Comparison of ENCODE assay signal across 9 cellular contexts in genomic region chr3:72265250-72265649, GRCh38.
A peak's percentile ranks its signal among the peaks of the same experiment; 100 is the strongest.
DNase-seq lines count a peak whose midpoint lies in the region; ATAC-seq, FAIRE-seq and TF ChIP-seq lines count a peak whose summit lies in the region.
"Had no signal": no experiment of that assay in that cellular context is flagged by ENCODE, and none has a peak within 500 bp of the region (broad histone marks: within the 10 kb centered on the region; RNA-seq: fewer than 3 reads in every experiment).

No MANE protein-coding gene starts in this region.

- no peaks in the 10 kb centered on the region for H3K27me3 ChIP-seq in GM12878 (replicated peaks in 1 of 2; ENCODE audit: control insufficient read depth in 2 of 2, insufficient read depth in 2 of 2, low read length in 1 of 2)

- in situ Hi-C loops in GM12878 (cut with MboI) = no loop called here

- no peaks in the 10 kb centered on the region for H3K36me3 ChIP-seq in GM12878 (ENCODE audit: control insufficient read depth in 2 of 2, insufficient read depth in 2 of 2, low read length in 1 of 2)

- CTCF ChIA-PET in GM12878 (lab: Yijun Ruan, JAX) = interaction anchor here (1.1 to 2.9 kb wide), 8 partner anchors 8 to 390 kb away, joined by 3 to 18 read pairs (median 4); no protein-coding TSS in a partner anchor

- no peaks in the 10 kb centered on the region; the same call in 2 of the 3 replicates for H3K9me3 ChIP-seq in GM12878 (replicated peaks; ENCODE audit: control insufficient read depth, insufficient read depth, low read length)

- POLR2A ChIA-PET in GM12878 (lab: Charles Lee) = no interaction called here

- no peak for TF ChIP-seq EP300 in GM12878 (IDR thresholded peaks at IDR 0.05; ENCODE audit: borderline replicate concordance in 1 of 2, control insufficient read depth in 1 of 2, low read depth in 2 of 2, low read length in 2 of 2)

- no peaks in the 10 kb centered on the region for H3K79me2 ChIP-seq in GM12878 (ENCODE audit: control insufficient read depth, insufficient read depth, low read length)

- FAIRE-seq in GM12878 (lab: Jason Lieb, UNC) = no peak

- H2AFZ ChIP-seq in GM12878 (ENCODE audit: control insufficient read depth, low read depth, low read length) = no peak overlapping the region

- SMC1A ChIA-PET in GM12878 (lab: Charles Lee; ENCODE audit: uncharacterized antibody, unreplicated experiment) = interaction anchor here (0.9 to 2.6 kb wide), 10 partner anchors 11 to 390 kb away, joined by 3 to 14 read pairs (median 4); no protein-coding TSS in a partner anchor

- peak; percentile 62 for TF ChIP-seq RAD21 in GM12878 (IDR thresholded peaks at IDR 0.05; ENCODE audit: insufficient read depth, low read depth, low read length)

- no peak overlapping the region for H3K9ac ChIP-seq in GM12878 (ENCODE audit: control insufficient read depth, insufficient read depth, low read length)

- TF ChIP-seq CTCF in GM12878 (IDR thresholded peaks at IDR 0.05 in 2 of 3, conservative IDR thresholded peaks at IDR 0.05 in 1 of 3; ENCODE audit: control insufficient read depth in 2 of 3, extremely low read depth in 1 of 3, insufficient read depth in 1 of 3, low read depth in 3 of 3, low read length in 3 of 3) = peak; percentile 3 to 35 (median 23); a peak in 2 of 6 replicates

- ATAC-seq in HG02759 (IDR thresholded peaks at IDR 0.05; ENCODE audit: unreplicated experiment) = peak; percentile 15
- ATAC-seq in GM12878 = no peak; the same call in 2 of the 3 replicates
- no peak for ATAC-seq in GM19324 (IDR thresholded peaks at IDR 0.05; ENCODE audit: low FRiP score, unreplicated experiment)
- ATAC-seq in HG03442 (IDR thresholded peaks at IDR 0.05; ENCODE audit: unreplicated experiment) = no peak
- ATAC-seq: effector memory CD8-positive, alpha-beta T cell had no signal

- H3K4me1 ChIP-seq in GM12878 (ENCODE audit: control insufficient read depth, insufficient read depth, low read length) = peaks cover 43% of the 10 kb centered on the region

- H3K27ac ChIP-seq in GM12878 (ENCODE audit: control insufficient read depth, insufficient read depth) = no peak overlapping the region

- WGBS in GM12878 (ENCODE audit: insufficient coverage, insufficient replicate concordance, low lambda C conversion rate, missing lambda C conversion rate) = 71% methylated on average over 4 of the region's 4 CpGs

- H4K20me1 ChIP-seq in GM12878 (ENCODE audit: control insufficient read depth, insufficient read depth) = no peaks in the 10 kb centered on the region

- intact Hi-C loops in GM12878 (cut with micrococcal nuclease; ENCODE audit: unreplicated experiment) = loop anchor here (1.0 to 10.0 kb wide), 5 partner anchors 103 to 550 kb away; no protein-coding TSS in a partner anchor

- no peak for TF ChIP-seq POLR2A in GM12878 (IDR thresholded peaks at IDR 0.05; ENCODE audit: low read depth, low read length)

- peak overlapping the region; percentile 15 for H3K4me2 ChIP-seq in GM12878 (ENCODE audit: control insufficient read depth, insufficient read depth)

- DNase-seq in EH (ENCODE audit: low read depth) = peak; percentile 51
- no peak for DNase-seq in GM12878 (ENCODE audit: low read depth, low spot score)
- DNase-seq in midbrain (lab: John Stamatoyannopoulos, UW) = peak; percentile 38
- no peak for DNase-seq in NCI-H2196 treated with DMSO at 0.1 percent for 48 hours (lab: John Stamatoyannopoulos, UW; ENCODE audit: unreplicated experiment)
- DNase-seq in DMS114 treated with DMSO at 0.1 percent for 48 hours (lab: John Stamatoyannopoulos, UW; ENCODE audit: unreplicated experiment) = no peak
- DNase-seq: effector memory CD8-positive, alpha-beta T cell had no signal

- BruUV-seq in GM12878 (replicated peaks; lab: Mats Ljungman, UMichigan) = no TSS peak

- H3K4me3 ChIP-seq in GM12878 = no peak overlapping the region

- RAD21 ChIA-PET in GM12878 (lab: Charles Lee; ENCODE audit: unreplicated experiment) = interaction anchor here (1.0 to 2.9 kb wide), 4 partner anchors 287 to 557 kb away, joined by 3 to 14 read pairs (median 4); no protein-coding TSS in a partner anchor

TF ChIP-seq in GM12878, 131 proteins besides CTCF, POLR2A, EP300 and RAD21:
- TF ChIP-seq PML (IDR thresholded peaks at IDR 0.05; ENCODE audit: low read length) (no peak), SMC3 (IDR thresholded peaks at IDR 0.05; ENCODE audit: borderline replicate concordance, low read length) (peak; percentile 35; the same call in 1 of the 2 replicates), CEBPB (IDR thresholded peaks at IDR 0.05; ENCODE audit: borderline replicate concordance in 1 of 2, low read depth in 2 of 2, low read length in 2 of 2) (no peak), RAD51 (IDR thresholded peaks at IDR 0.05) (peak; percentile 31; the same call in 1 of the 2 replicates)

Comparison
In these comparisons a context has a peak if more than half of its experiments do, and no peak if none do; other contexts are left out.
1. DNase-seq: peak in EH (single experiment) and midbrain (single experiment); none in GM12878 (single experiment), NCI-H2196 treated with DMSO at 0.1 percent for 48 hours (single experiment) and DMS114 treated with DMSO at 0.1 percent for 48 hours (single experiment).